In genomic region chr11:26011474-26011873, GRCh38 we compare ENCODE assay signal across 16 cellular contexts.
DNase-seq lines count a peak whose midpoint lies in the region; ATAC-seq and TF ChIP-seq lines count a peak whose summit lies in the region.
"Had no signal": no experiment of that assay in that cellular context is flagged by ENCODE, and none has a peak within 500 bp of the region (broad histone marks: within the 10 kb centered on the region; RNA-seq: fewer than 3 reads in every experiment).

No MANE protein-coding gene starts in this region.

- H3K27ac ChIP-seq in SU-DHL-6 (ENCODE audit: low read depth, low read length), result no peak overlapping the region
- H3K27ac ChIP-seq: C4-2B, GM23248 had no signal

- no peaks in the 10 kb centered on the region for H3K9me2 ChIP-seq in SU-DHL-6 (replicated peaks; ENCODE audit: insufficient read depth, low read length)

- no peaks in the 10 kb centered on the region for H3K36me3 Mint-ChIP-seq in type B pancreatic cell
- H3K36me3 Mint-ChIP-seq: CD4-positive, alpha-beta memory T cell had no signal

- ATAC-seq in stimulated activated naive CD8-positive, alpha-beta T cell treated with anti-CD3 and anti-CD28 coated beads, Interleukin-15, amount 100 ng/mL, for 72 hours, result no peak
- ATAC-seq: GM12878 had no signal

- H3K4me1 Mint-ChIP-seq in type B pancreatic cell (ENCODE audit: unreplicated experiment), result no peaks in the 10 kb centered on the region
- no peaks in the 10 kb centered on the region for H3K4me1 Mint-ChIP-seq in stimulated activated naive CD8-positive, alpha-beta T cell treated with anti-CD3 and anti-CD28 coated beads, Interleukin-15, amount 100 ng/mL, for 72 hours
- H3K4me1 Mint-ChIP-seq: B cell; CD4-positive, alpha-beta memory T cell had no signal

- no peaks in the 10 kb centered on the region for H3K9me3 Mint-ChIP-seq in type B pancreatic cell
- H3K9me3 Mint-ChIP-seq in stimulated activated naive CD8-positive, alpha-beta T cell treated with anti-CD3 and anti-CD28 coated beads, Interleukin-15, amount 100 ng/mL, for 72 hours, result peaks cover 8 to 18% of the 10 kb centered on the region in 2 donors

- no peaks in the 10 kb centered on the region for H3F3A ChIP-seq in SU-DHL-6 (ENCODE audit: insufficient read depth)

- H3K9me3 ChIP-seq in SU-DHL-6 (ENCODE audit: insufficient read depth, low read length), result no peaks in the 10 kb centered on the region
- H3K9me3 ChIP-seq: HAP-1 had no signal

- H3K27me3 ChIP-seq in SU-DHL-6 (ENCODE audit: low read length), result no peaks in the 10 kb centered on the region

- H3K9ac ChIP-seq in SU-DHL-6 (ENCODE audit: low read length), result no peak overlapping the region
- H3K9ac ChIP-seq: GM23248 had no signal

- H3K79me2 ChIP-seq in SU-DHL-6 (ENCODE audit: insufficient read depth, low read length), result no peaks in the 10 kb centered on the region

- no peak overlapping the region for H3K4me3 ChIP-seq in SU-DHL-6 (ENCODE audit: insufficient read depth, low read length, poor library complexity, severe bottlenecking)
- H3K4me3 ChIP-seq: GM12878, GM23248, HAP-1 had no signal

- H3K27me3 Mint-ChIP-seq in type B pancreatic cell, result no peaks in the 10 kb centered on the region
- H3K27me3 Mint-ChIP-seq in stimulated activated naive CD8-positive, alpha-beta T cell treated with anti-CD3 and anti-CD28 coated beads, Interleukin-15, amount 100 ng/mL, for 72 hours, result no peaks in the 10 kb centered on the region
- H3K27me3 Mint-ChIP-seq: B cell; CD4-positive, alpha-beta memory T cell had no signal

- H3K4me3 Mint-ChIP-seq in type B pancreatic cell, result no peak overlapping the region
- H3K4me3 Mint-ChIP-seq in stimulated activated naive CD8-positive, alpha-beta T cell treated with anti-CD3 and anti-CD28 coated beads, Interleukin-15, amount 100 ng/mL, for 72 hours, result no peak overlapping the region
- H3K4me3 Mint-ChIP-seq: B cell had no signal

- H3K36me3 ChIP-seq in SU-DHL-6 (ENCODE audit: low read length), result peaks cover 5% of the 10 kb centered on the region; the same call in 1 of the 2 replicates
- H3K36me3 ChIP-seq: HAP-1 had no signal

- H3K27ac Mint-ChIP-seq in type B pancreatic cell, result peak overlapping the region; percentile 8
- no peak overlapping the region for H3K27ac Mint-ChIP-seq in stimulated activated naive CD8-positive, alpha-beta T cell treated with anti-CD3 and anti-CD28 coated beads, Interleukin-15, amount 100 ng/mL, for 72 hours
- H3K27ac Mint-ChIP-seq: B cell; CD4-positive, alpha-beta memory T cell had no signal

- DNase-seq in iPS DF 4.7 (ENCODE audit: extremely low read depth, low spot score) (peak; percentile 36), kidney tubule cell (ENCODE audit: low spot score) (peak; percentile 13), type B pancreatic cell (ENCODE audit: extremely low spot score, unreplicated experiment) (no peak), C1 segment of cervical spinal cord (lab: John Stamatoyannopoulos, UW) (no peak), putamen (ENCODE audit: low spot score) (no peak)
- DNase-seq in stimulated activated naive CD8-positive, alpha-beta T cell treated with anti-CD3 and anti-CD28 coated beads, Interleukin-15, amount 100 ng/mL, for 72 hours, result no peak
- DNase-seq: CD4-positive, alpha-beta memory T cell; DMS79; GM23248; IMR-90; KBM-7 had no signal

- H3K4me2 ChIP-seq in SU-DHL-6 (ENCODE audit: low read depth, low read length, poor library complexity, severe bottlenecking), result no peak overlapping the region

- TF ChIP-seq CTCF in SU-DHL-6 (IDR thresholded peaks at IDR 0.05; ENCODE audit: insufficient read depth, low read length, poor library complexity, severe bottlenecking) (no peak), type B pancreatic cell (conservative IDR thresholded peaks at IDR 0.05) (no peak)

- H2AFZ ChIP-seq in SU-DHL-6 (ENCODE audit: low read depth, low read length, severe bottlenecking), result peak overlapping the region; percentile 2
- H2AFZ ChIP-seq: GM23248 had no signal

- no peaks in the 10 kb centered on the region for H4K20me1 ChIP-seq in SU-DHL-6 (ENCODE audit: low read depth, low read length)

Comparison
In these comparisons a context has a peak if more than half of its experiments do, and no peak if none do; other contexts are left out.
1. DNase-seq: peak in iPS DF 4.7 (single experiment) and kidney tubule cell (single experiment); none in type B pancreatic cell (single experiment), C1 segment of cervical spinal cord (0 of 14), stimulated activated naive CD8-positive, alpha-beta T cell treated with anti-CD3 and anti-CD28 coated beads, Interleukin-15, amount 100 ng/mL, for 72 hours (0 of 2) and putamen (single experiment).